Comparison of ENCODE assay signal across 12 cellular contexts in the genomic region with DNA sequence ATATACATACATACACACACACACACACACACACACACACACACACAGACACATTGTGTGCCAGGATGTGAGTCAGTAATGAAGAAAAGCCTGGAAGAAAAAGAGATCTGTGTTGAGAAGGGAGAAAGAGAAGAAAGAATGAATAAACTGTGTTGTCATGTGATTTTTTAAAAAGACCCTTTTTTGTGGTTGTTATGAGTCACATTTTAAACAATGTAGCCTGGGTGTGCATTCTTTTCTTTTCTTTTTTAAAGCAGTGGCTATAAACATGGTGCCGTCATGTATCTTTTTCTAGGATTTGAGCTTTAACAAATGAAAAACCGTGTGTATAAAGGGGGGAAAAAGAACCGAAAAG.
A peak's percentile ranks its signal among the peaks of the same experiment; 100 is the strongest.
DNase-seq lines count a peak whose midpoint lies in the region; TF ChIP-seq lines count a peak whose summit lies in the region.
"Had no signal": no experiment of that assay in that cellular context is flagged by ENCODE, and none has a peak within 500 bp of the region (broad histone marks: within the 10 kb centered on the region; RNA-seq: fewer than 3 reads in every experiment).

No MANE protein-coding gene starts in this region.

- H3K4me3 Mint-ChIP-seq in HFFc6 (peak overlapping the region; percentile 71), brain (no peak overlapping the region)
- no peak overlapping the region for H3K4me3 Mint-ChIP-seq in CD8-positive, alpha-beta memory T cell
- H3K4me3 Mint-ChIP-seq: activated CD8-positive, alpha-beta memory T cell treated with anti-CD3 and anti-CD28 coated beads, Interleukin-2, amount 10 ng/mL, durations not matched to agents 7 days and 5 days had no signal

- H3K36me3 ChIP-seq in stomach: peaks cover 0 to 22% (median 6%) of the 10 kb centered on the region in 4 donors
- H3K36me3 ChIP-seq in CD8-positive, alpha-beta memory T cell (ENCODE audit: insufficient read depth, low read length): no peaks in the 10 kb centered on the region

- H3K9me3 ChIP-seq in stomach: no peaks in the 10 kb centered on the region
- no peaks in the 10 kb centered on the region for H3K9me3 ChIP-seq in CD8-positive, alpha-beta memory T cell (ENCODE audit: low read length)
- H3K9me3 ChIP-seq: body of pancreas, upper lobe of right lung had no signal

- H3K9me3 Mint-ChIP-seq in HFFc6: no peaks in the 10 kb centered on the region
- no peaks in the 10 kb centered on the region for H3K9me3 Mint-ChIP-seq in brain
- H3K9me3 Mint-ChIP-seq in CD8-positive, alpha-beta memory T cell: no peaks in the 10 kb centered on the region

- CTCF ChIA-PET in CD8-positive, alpha-beta memory T cell (lab: Charles Lee): no interaction called here

- H3K27me3 ChIP-seq in stomach: no peaks in the 10 kb centered on the region
- no peaks in the 10 kb centered on the region for H3K27me3 ChIP-seq in CD8-positive, alpha-beta memory T cell (ENCODE audit: insufficient read depth, low read length, poor library complexity, severe bottlenecking)
- H3K27me3 ChIP-seq: upper lobe of right lung had no signal

- peak; percentile 56 for DNase-seq in HFFc6
- DNase-seq in glomerular visceral epithelial cell (ENCODE audit: extremely low spot score): peak; percentile 63
- no peak for DNase-seq in stomach
- no peak for DNase-seq in NAMALWA (ENCODE audit: low spot score)
- no peak for DNase-seq in AG08396 (ENCODE audit: low spot score)
- DNase-seq in CD8-positive, alpha-beta memory T cell: no peak
- DNase-seq: activated CD8-positive, alpha-beta memory T cell treated with anti-CD3 and anti-CD28 coated beads, Interleukin-2, amount 10 ng/mL, durations not matched to agents 7 days and 5 days; body of pancreas; DND-41; NCI-H1105 treated with DMSO at 0.1 percent for 48 hours; upper lobe of right lung had no signal

- no peak for TF ChIP-seq CTCF in HFFc6 (IDR thresholded peaks at IDR 0.05)
- TF ChIP-seq CTCF in brain (conservative IDR thresholded peaks at IDR 0.05): no peak
- TF ChIP-seq CTCF in stomach (IDR thresholded peaks at IDR 0.05): no peak

- H3K27ac Mint-ChIP-seq in HFFc6 (peak overlapping the region; percentile 73), brain (peak overlapping the region in 4 of 5 experiments; percentile 5 to 86 (median 73))
- H3K27ac Mint-ChIP-seq in CD8-positive, alpha-beta memory T cell: no peak overlapping the region
- H3K27ac Mint-ChIP-seq: activated CD8-positive, alpha-beta memory T cell treated with anti-CD3 and anti-CD28 coated beads, Interleukin-2, amount 10 ng/mL, durations not matched to agents 7 days and 5 days had no signal

- 23 to 37% (median 27%) methylated on average over 3 of the region's 3 CpGs for WGBS in stomach, 5 donors

- peak overlapping the region in 4 of 5 donors; percentile 22 to 80 (median 74) for H3K27ac ChIP-seq in stomach
- H3K27ac ChIP-seq in CD8-positive, alpha-beta memory T cell (ENCODE audit: low read depth, low read length): no peak overlapping the region
- H3K27ac ChIP-seq: body of pancreas had no signal

- H3K27me3 Mint-ChIP-seq in HFFc6 (ENCODE audit: insufficient read depth) (no peaks in the 10 kb centered on the region; the same call in 1 of the 2 replicates), brain (peaks cover 22% of the 10 kb centered on the region)
- peaks cover 5 to 56% of the 10 kb centered on the region in 2 donors for H3K27me3 Mint-ChIP-seq in CD8-positive, alpha-beta memory T cell

- POLR2A ChIA-PET in CD8-positive, alpha-beta memory T cell (lab: Charles Lee): interaction anchor here (0.6 kb wide), 1 partner anchor 1635 kb away, joined by 4 read pairs; no protein-coding TSS in a partner anchor

- H3K36me3 Mint-ChIP-seq in HFFc6 (ENCODE audit: low read depth): no peaks in the 10 kb centered on the region
- H3K36me3 Mint-ChIP-seq in brain: peaks cover 20% of the 10 kb centered on the region
- no peaks in the 10 kb centered on the region for H3K36me3 Mint-ChIP-seq in CD8-positive, alpha-beta memory T cell
- H3K36me3 Mint-ChIP-seq: activated CD8-positive, alpha-beta memory T cell treated with anti-CD3 and anti-CD28 coated beads, Interleukin-2, amount 10 ng/mL, durations not matched to agents 7 days and 5 days had no signal

- intact Hi-C loops in stomach (cut with DNase I; ENCODE audit: low total_unique reads): loop anchor here (10.0 kb wide), 1 partner anchor 115 kb away; no protein-coding TSS in a partner anchor

- TF ChIP-seq POLR2A in stomach (IDR thresholded peaks at IDR 0.05): no peak

- peaks cover 35 to 80% (median 55%) of the 10 kb centered on the region in 4 donors for H3K4me1 ChIP-seq in stomach
- no peaks in the 10 kb centered on the region for H3K4me1 ChIP-seq in CD8-positive, alpha-beta memory T cell (ENCODE audit: insufficient read depth, low read length)
- H3K4me1 ChIP-seq: body of pancreas had no signal

- peaks cover 42% of the 10 kb centered on the region for H3K4me1 Mint-ChIP-seq in HFFc6 (ENCODE audit: low read depth)
- peaks cover 90% of the 10 kb centered on the region for H3K4me1 Mint-ChIP-seq in brain
- H3K4me1 Mint-ChIP-seq in CD8-positive, alpha-beta memory T cell: peaks cover 0 to 5% (median 4%) of the 10 kb centered on the region in 3 donors
- H3K4me1 Mint-ChIP-seq: activated CD8-positive, alpha-beta memory T cell treated with anti-CD3 and anti-CD28 coated beads, Interleukin-2, amount 10 ng/mL, durations not matched to agents 7 days and 5 days had no signal

- H3K4me3 ChIP-seq in stomach: no peak overlapping the region
- no peak overlapping the region for H3K4me3 ChIP-seq in CD8-positive, alpha-beta memory T cell (ENCODE audit: low read length)
- H3K4me3 ChIP-seq: body of pancreas, upper lobe of right lung had no signal

- no peak for TF ChIP-seq EP300 in stomach (IDR thresholded peaks at IDR 0.05)

Comparison
In these comparisons a context has a peak if more than half of its experiments do, and no peak if none do; other contexts are left out.
1. DNase-seq: peak in HFFc6 (single experiment) and glomerular visceral epithelial cell (single experiment); none in stomach (single experiment), NAMALWA (single experiment), AG08396 (single experiment) and CD8-positive, alpha-beta memory T cell (0 of 5).
2. H3K27ac Mint-ChIP-seq: peak in HFFc6 (single experiment) and brain (4 of 5); none in CD8-positive, alpha-beta memory T cell (0 of 8).